21 cellular contexts compared by ENCODE assay signal in genomic region chr11:35349897-35350296, GRCh38.
DNase-seq lines count a peak whose midpoint lies in the region; ATAC-seq and TF ChIP-seq lines count a peak whose summit lies in the region.
"Had no signal": no experiment of that assay in that cellular context is flagged by ENCODE, and none has a peak within 500 bp of the region (broad histone marks: within the 10 kb centered on the region; RNA-seq: fewer than 3 reads in every experiment).

No MANE protein-coding gene starts in this region.

- H3K27me3 Mint-ChIP-seq in activated CD8-positive, alpha-beta T cell treated with anti-CD3 and anti-CD28 coated beads for 36 hours: no peaks in the 10 kb centered on the region
- H3K27me3 Mint-ChIP-seq in activated CD8-positive, alpha-beta T cell treated with anti-CD3 and anti-CD28 coated beads, Interleukin-2, amount 10 ng/mL, durations not matched to agents 7 days and 5 days (ENCODE audit: low read depth): peaks cover 3% of the 10 kb centered on the region
- no peaks in the 10 kb centered on the region for H3K27me3 Mint-ChIP-seq in activated naive CD8-positive, alpha-beta T cell
- H3K27me3 Mint-ChIP-seq in activated naive CD8-positive, alpha-beta T cell treated with anti-CD3 and anti-CD28 coated beads for 36 hours: no peaks in the 10 kb centered on the region
- H3K27me3 Mint-ChIP-seq: IgD-negative memory B cell had no signal

- ATAC-seq in activated CD8-positive, alpha-beta T cell treated with anti-CD3 and anti-CD28 coated beads for 36 hours: peak; percentile 72
- no peak for ATAC-seq in activated CD8-positive, alpha-beta T cell treated with anti-CD3 and anti-CD28 coated beads, Interleukin-2, amount 10 ng/mL, durations not matched to agents 7 days and 5 days
- peak; percentile 54 to 70 for ATAC-seq in activated naive CD4-positive, alpha-beta T cell treated with anti-CD3 and anti-CD28 coated beads, Interleukin-2, amount 50 U/mL, for 72 hours

- no peaks in the 10 kb centered on the region for H3K9me3 Mint-ChIP-seq in activated CD8-positive, alpha-beta T cell treated with anti-CD3 and anti-CD28 coated beads for 36 hours
- peaks cover 9% of the 10 kb centered on the region for H3K9me3 Mint-ChIP-seq in activated CD8-positive, alpha-beta T cell treated with anti-CD3 and anti-CD28 coated beads, Interleukin-2, amount 10 ng/mL, durations not matched to agents 7 days and 5 days (ENCODE audit: insufficient read depth)
- H3K9me3 Mint-ChIP-seq in activated naive CD8-positive, alpha-beta T cell (ENCODE audit: low read depth): no peaks in the 10 kb centered on the region
- no peaks in the 10 kb centered on the region for H3K9me3 Mint-ChIP-seq in activated naive CD8-positive, alpha-beta T cell treated with anti-CD3 and anti-CD28 coated beads for 36 hours
- peaks cover 4 to 12% of the 10 kb centered on the region in 2 donors for H3K9me3 Mint-ChIP-seq in activated naive CD4-positive, alpha-beta T cell treated with anti-CD3 and anti-CD28 coated beads, Interleukin-2, amount 50 U/mL, for 72 hours
- H3K9me3 Mint-ChIP-seq: IgD-negative memory B cell had no signal

- DNase-seq in activated CD8-positive, alpha-beta T cell treated with anti-CD3 and anti-CD28 coated beads for 36 hours: peak; percentile 15
- DNase-seq in activated CD8-positive, alpha-beta T cell treated with anti-CD3 and anti-CD28 coated beads, Interleukin-2, amount 10 ng/mL, durations not matched to agents 7 days and 5 days: no peak
- DNase-seq in activated naive CD8-positive, alpha-beta T cell treated with anti-CD3 and anti-CD28 coated beads for 36 hours: no peak
- no peak for DNase-seq in activated naive CD4-positive, alpha-beta T cell treated with anti-CD3 and anti-CD28 coated beads, Interleukin-2, amount 50 U/mL, for 72 hours (ENCODE audit: low spot score in 2 of 2)
- no peak for DNase-seq in hypothalamus (lab: John Stamatoyannopoulos, UW)
- no peak for DNase-seq in NCI-H146 (lab: John Stamatoyannopoulos, UW)
- DNase-seq in GDM1 (lab: John Stamatoyannopoulos, UW): no peak
- DNase-seq: AML-193, C1 segment of cervical spinal cord, COR-L47, DND-41, Karpas-422, NCI-H1105 treated with DMSO at 0.1 percent for 48 hours, NCI-H1694 treated with DMSO at 0.1 percent for 48 hours, NCI-H2081 treated with DMSO at 0.1 percent for 48 hours, NCI-H2171 treated with DMSO at 0.1 percent for 48 hours, NCI-H526 treated with DMSO at 0.1 percent for 48 hours, OCI-M1, SJCRH30 had no signal

- no peaks in the 10 kb centered on the region for H3K36me3 Mint-ChIP-seq in activated CD8-positive, alpha-beta T cell treated with anti-CD3 and anti-CD28 coated beads for 36 hours (ENCODE audit: low read depth)
- H3K36me3 Mint-ChIP-seq in activated CD8-positive, alpha-beta T cell treated with anti-CD3 and anti-CD28 coated beads, Interleukin-2, amount 10 ng/mL, durations not matched to agents 7 days and 5 days (ENCODE audit: low read depth): no peaks in the 10 kb centered on the region
- no peaks in the 10 kb centered on the region for H3K36me3 Mint-ChIP-seq in activated naive CD8-positive, alpha-beta T cell
- no peaks in the 10 kb centered on the region for H3K36me3 Mint-ChIP-seq in activated naive CD8-positive, alpha-beta T cell treated with anti-CD3 and anti-CD28 coated beads for 36 hours
- H3K36me3 Mint-ChIP-seq in activated naive CD4-positive, alpha-beta T cell treated with anti-CD3 and anti-CD28 coated beads, Interleukin-2, amount 50 U/mL, for 72 hours: peaks cover 5 to 13% of the 10 kb centered on the region in 2 donors
- H3K36me3 Mint-ChIP-seq: IgD-negative memory B cell had no signal

- peaks cover 24% of the 10 kb centered on the region for H3K4me1 Mint-ChIP-seq in activated CD8-positive, alpha-beta T cell treated with anti-CD3 and anti-CD28 coated beads for 36 hours (ENCODE audit: low read depth)
- peaks cover 23% of the 10 kb centered on the region for H3K4me1 Mint-ChIP-seq in activated CD8-positive, alpha-beta T cell treated with anti-CD3 and anti-CD28 coated beads, Interleukin-2, amount 10 ng/mL, durations not matched to agents 7 days and 5 days (ENCODE audit: low read depth)
- peaks cover 28% of the 10 kb centered on the region for H3K4me1 Mint-ChIP-seq in activated naive CD8-positive, alpha-beta T cell (ENCODE audit: low read depth)
- H3K4me1 Mint-ChIP-seq in activated naive CD8-positive, alpha-beta T cell treated with anti-CD3 and anti-CD28 coated beads for 36 hours: peaks cover 26% of the 10 kb centered on the region

- TF ChIP-seq CTCF in activated CD8-positive, alpha-beta T cell treated with anti-CD3 and anti-CD28 coated beads for 36 hours (IDR thresholded peaks at IDR 0.05): no peak

- CTCF ChIA-PET in activated CD8-positive, alpha-beta T cell treated with anti-CD3 and anti-CD28 coated beads for 36 hours (lab: Charles Lee): interaction anchor here (0.7 to 1.5 kb wide), 4 partner anchors 20 to 425 kb away, joined by 3 read pairs; no protein-coding TSS in a partner anchor
- CTCF ChIA-PET in activated CD8-positive, alpha-beta T cell treated with anti-CD3 and anti-CD28 coated beads, Interleukin-2, amount 10 ng/mL, durations not matched to agents 7 days and 5 days (lab: Charles Lee): interaction anchor here (0.9 to 1.0 kb wide), 2 partner anchors 29 to 42 kb away, joined by 3 read pairs; no protein-coding TSS in a partner anchor

- POLR2A ChIA-PET in activated CD8-positive, alpha-beta T cell treated with anti-CD3 and anti-CD28 coated beads for 36 hours (lab: Charles Lee): no interaction called here
- POLR2A ChIA-PET in activated CD8-positive, alpha-beta T cell treated with anti-CD3 and anti-CD28 coated beads, Interleukin-2, amount 10 ng/mL, durations not matched to agents 7 days and 5 days (lab: Charles Lee): interaction anchor here (1.4 kb wide), 1 partner anchor 22 kb away, joined by 4 read pairs; no protein-coding TSS in a partner anchor

- intact Hi-C loops in activated CD8-positive, alpha-beta T cell treated with anti-CD3 and anti-CD28 coated beads for 36 hours (cut with micrococcal nuclease): no loop called here

- no peak overlapping the region for H3K4me3 Mint-ChIP-seq in activated CD8-positive, alpha-beta T cell treated with anti-CD3 and anti-CD28 coated beads for 36 hours
- no peak overlapping the region for H3K4me3 Mint-ChIP-seq in activated CD8-positive, alpha-beta T cell treated with anti-CD3 and anti-CD28 coated beads, Interleukin-2, amount 10 ng/mL, durations not matched to agents 7 days and 5 days
- H3K4me3 Mint-ChIP-seq in activated naive CD8-positive, alpha-beta T cell: peak overlapping the region; percentile 27
- H3K4me3 Mint-ChIP-seq in activated naive CD8-positive, alpha-beta T cell treated with anti-CD3 and anti-CD28 coated beads for 36 hours: no peak overlapping the region
- H3K4me3 Mint-ChIP-seq: IgD-negative memory B cell had no signal

- H3K27ac Mint-ChIP-seq in activated CD8-positive, alpha-beta T cell treated with anti-CD3 and anti-CD28 coated beads for 36 hours: no peak overlapping the region
- no peak overlapping the region for H3K27ac Mint-ChIP-seq in activated CD8-positive, alpha-beta T cell treated with anti-CD3 and anti-CD28 coated beads, Interleukin-2, amount 10 ng/mL, durations not matched to agents 7 days and 5 days
- peak overlapping the region; percentile 70 for H3K27ac Mint-ChIP-seq in activated naive CD8-positive, alpha-beta T cell
- H3K27ac Mint-ChIP-seq in activated naive CD8-positive, alpha-beta T cell treated with anti-CD3 and anti-CD28 coated beads for 36 hours: no peak overlapping the region
- peak overlapping the region in 1 of 2 donors; percentile 87 for H3K27ac Mint-ChIP-seq in activated naive CD4-positive, alpha-beta T cell treated with anti-CD3 and anti-CD28 coated beads, Interleukin-2, amount 50 U/mL, for 72 hours
